18 cellular contexts compared by ENCODE assay signal in the genomic region with DNA sequence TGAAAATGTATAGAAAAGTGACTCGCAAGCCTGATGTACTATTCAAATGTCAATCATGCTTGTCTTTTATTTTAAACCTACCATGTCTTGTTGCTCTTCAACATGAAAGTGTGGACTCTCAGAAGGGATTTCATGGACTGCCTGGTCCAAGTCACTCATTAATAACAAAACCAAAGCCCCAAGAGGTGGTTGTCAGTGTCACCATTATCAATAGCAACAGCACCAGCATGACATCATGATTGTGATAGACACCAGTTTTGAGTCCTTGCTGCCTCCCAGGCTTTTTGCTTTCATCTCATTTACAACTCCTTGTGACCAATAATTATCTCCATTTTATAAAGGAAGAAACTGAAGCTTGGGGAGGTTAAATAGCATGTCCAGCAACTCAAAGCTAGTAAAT.
"Had no signal": no experiment of that assay in that cellular context is flagged by ENCODE, and none has a peak within 500 bp of the region (broad histone marks: within the 10 kb centered on the region; RNA-seq: fewer than 3 reads in every experiment).

No MANE protein-coding gene starts in this region.

- H3K36me3 Mint-ChIP-seq: activated naive CD4-positive, alpha-beta T cell treated with anti-CD3 and anti-CD28 coated beads, Interleukin-2, amount 50 U/mL, for 72 hours; type B pancreatic cell had no signal

- DNase-seq: activated CD4-positive, alpha-beta T cell treated with anti-CD3 and anti-CD28 coated beads for 1 hour; activated CD4-positive, alpha-beta T cell treated with anti-CD3 and anti-CD28 coated beads, Interleukin-2, amount 50 U/mL, for 48 hours; activated gamma-delta T cell; adrenal gland; cerebellar nuclear complex; cortex of kidney; gastrocnemius medialis; mesendoderm; naive thymus-derived CD4-positive, alpha-beta T cell; stimulated activated CD4-positive, alpha-beta T cell treated with anti-CD3 and anti-CD28 coated beads, Interleukin-15, amount 100 ng/mL, for 24 hours; stimulated activated CD4-positive, alpha-beta T cell treated with anti-CD3 and anti-CD28 coated beads, Interleukin-4, amount 100 ng/mL, for 1 hour; stomach; WERI-Rb-1 had no signal

- H3K4me3 Mint-ChIP-seq: naive thymus-derived CD4-positive, alpha-beta T cell; type B pancreatic cell had no signal

- H3K4me3 ChIP-seq: adrenal gland, gastrocnemius medialis, heart left ventricle, prostate gland, skin epidermis, stomach had no signal

- ATAC-seq: activated naive CD4-positive, alpha-beta T cell treated with anti-CD3 and anti-CD28 coated beads, Interleukin-2, amount 50 U/mL, for 72 hours; gastrocnemius medialis; naive thymus-derived CD4-positive, alpha-beta T cell had no signal

- H3K27ac Mint-ChIP-seq: activated naive CD4-positive, alpha-beta T cell treated with anti-CD3 and anti-CD28 coated beads, Interleukin-2, amount 50 U/mL, for 72 hours; naive thymus-derived CD4-positive, alpha-beta T cell; type B pancreatic cell had no signal

- H3K27me3 Mint-ChIP-seq: naive thymus-derived CD4-positive, alpha-beta T cell; type B pancreatic cell had no signal

- H3K27me3 ChIP-seq: adrenal gland, gastrocnemius medialis, heart left ventricle had no signal

- H3K4me1 ChIP-seq: gastrocnemius medialis, prostate gland had no signal

- H3K9me3 Mint-ChIP-seq: activated naive CD4-positive, alpha-beta T cell treated with anti-CD3 and anti-CD28 coated beads, Interleukin-2, amount 50 U/mL, for 72 hours; type B pancreatic cell had no signal

- H3K27ac ChIP-seq: adrenal gland, prostate gland, skin epidermis, stomach, WERI-Rb-1 had no signal
